ENCODE assay signal across 8 cellular contexts in genomic region chr1:9867408-9868243, GRCh38. TPM values are rescaled to one million over a fixed set of nuclear protein-coding genes. Genes with fewer than 3 reads are reported as not detected.
A peak's percentile ranks its signal among the peaks of the same experiment; 100 is the strongest.
DNase-seq lines count a peak whose midpoint lies in the region; ATAC-seq and TF ChIP-seq lines count a peak whose summit lies in the region.

No MANE protein-coding gene starts in this region.

- H3K4me3 Mint-ChIP-seq in Calu3 (ENCODE audit: low read depth, unreplicated experiment), result no peak overlapping the region

- H3K9me3 Mint-ChIP-seq in Calu3 (ENCODE audit: low read depth, unreplicated experiment), result no peaks in the 10 kb centered on the region

- no peak overlapping the region for H3K27ac Mint-ChIP-seq in Calu3 (ENCODE audit: unreplicated experiment)

- H3K36me3 Mint-ChIP-seq in Calu3 (ENCODE audit: insufficient read depth, unreplicated experiment), result peaks cover 5% of the 10 kb centered on the region

- no peaks in the 10 kb centered on the region for H3K4me1 Mint-ChIP-seq in Calu3 (ENCODE audit: low read depth, unreplicated experiment)

- BruUV-seq in Calu3 (replicated peaks; lab: Mats Ljungman, UMichigan), result no TSS peak

- intact Hi-C loops in Calu3 (cut with micrococcal nuclease; ENCODE audit: unreplicated experiment), result loop anchor here (1.0 to 10.0 kb wide), 3 partner anchors 40 to 143 kb away; no protein-coding TSS in a partner anchor

- CTCF ChIA-PET in Calu3 (lab: Charles Lee), result interaction anchor here (1.0 to 2.5 kb wide), 3 partner anchors 47 to 241 kb away, joined by 3 to 6 read pairs (median 3); no protein-coding TSS in a partner anchor

- TF ChIP-seq CTCF in Calu3 (IDR thresholded peaks at IDR 0.05; ENCODE audit: unreplicated experiment), result peak; percentile 92
- TF ChIP-seq CTCF in cardiac fibroblast (IDR thresholded peaks at IDR 0.05; ENCODE audit: low read depth, low read length), result peak; percentile 96

- ATAC-seq in activated CD4-positive, CD25-positive, alpha-beta regulatory T cell treated with anti-CD3 and anti-CD28 coated beads, Interleukin-2, amount 50 U/mL, for 24 hours, result peak; percentile 91 to 98
- ATAC-seq in GM18907 (IDR thresholded peaks at IDR 0.05; ENCODE audit: unreplicated experiment), result no peak

- H3K4me3 ChIP-seq in cardiac fibroblast (replicated peaks in 1 of 2; ENCODE audit: low read depth in 2 of 2, low read length in 2 of 2), result no peak overlapping the region

- DNase-seq in Calu3 (peak; percentile 79), H4 (ENCODE audit: low spot score) (peak; percentile 58), NCI-H2171 (lab: John Stamatoyannopoulos, UW) (peak; percentile 62), cardiac fibroblast (ENCODE audit: low read depth in 2 of 2) (peak; percentile 76), kidney glomerular epithelial cell (lab: John Stamatoyannopoulos, UW) (peak; percentile 68)
- peak; percentile 87 for DNase-seq in stimulated activated CD4-positive, alpha-beta T cell treated with anti-CD3 and anti-CD28 coated beads, Interleukin-4, amount 100 ng/mL, for 1 hour

- no peaks in the 10 kb centered on the region for H3K27me3 Mint-ChIP-seq in Calu3 (ENCODE audit: unreplicated experiment)

RNA-seq across cellular contexts. Expression of gene CTNNBIP1, which starts 42.4 kb away (rescaled TPM):
- 11.8 and 18.1 TPM in 2 replicates for total RNA-seq in Calu3 (2022)
- total RNA-seq in H4 (2014; rRNA removed; shearing (Covaris generic)), result 16.6 and 18.9 TPM in 2 replicates

RNA-seq across cellular contexts. Expression of gene CLSTN1, which starts 43.9 kb away (rescaled TPM):
- total RNA-seq in Calu3 (2022), result 93.2 and 99.3 TPM in 2 replicates
- 31.0 and 35.3 TPM in 2 replicates for total RNA-seq in H4 (2014; rRNA removed; shearing (Covaris generic))
